ENCODE assay signal across 23 cellular contexts in the genomic region with DNA sequence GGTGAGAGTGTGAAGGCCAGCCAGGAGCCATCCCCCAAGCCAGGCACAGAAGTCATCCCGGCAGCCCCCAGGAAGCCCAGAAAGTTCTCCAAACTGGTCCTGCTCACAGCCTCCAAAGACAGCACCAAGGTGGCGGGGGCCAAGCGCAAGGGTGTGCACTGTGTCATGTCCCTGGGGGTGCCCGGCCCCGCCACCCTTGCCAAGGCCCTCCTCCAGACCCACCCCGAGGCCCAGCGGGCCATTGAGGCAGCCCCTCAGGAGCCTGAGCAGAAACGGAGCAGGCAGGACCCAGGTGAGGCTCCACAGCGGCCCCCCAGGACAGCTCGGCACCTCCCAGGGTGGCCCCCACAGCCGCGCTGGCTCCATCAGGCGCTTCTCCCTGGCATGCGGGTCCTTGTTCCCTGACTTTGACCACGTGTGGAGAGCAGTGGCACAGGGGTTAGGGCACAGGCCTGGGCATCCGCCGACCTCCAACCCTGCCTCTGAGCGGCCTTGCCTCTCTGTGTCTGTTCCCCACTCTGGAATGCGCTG. TPM values are rescaled to one million over a fixed set of nuclear protein-coding genes. Genes with fewer than 3 reads are reported as not detected.
"Had no signal": no experiment of that assay in that cellular context is flagged by ENCODE, and none has a peak within 500 bp of the region (broad histone marks: within the 10 kb centered on the region; RNA-seq: fewer than 3 reads in every experiment).

No MANE protein-coding gene starts in this region.

- H3K27ac ChIP-seq: cardiac muscle cell, dorsolateral prefrontal cortex, left lung, psoas muscle, stomach had no signal

- H3K4me3 Mint-ChIP-seq: activated CD4-positive, alpha-beta memory T cell treated with anti-CD3 and anti-CD28 coated beads for 36 hours; activated naive CD8-positive, alpha-beta T cell treated with anti-CD3 and anti-CD28 coated beads for 36 hours; activated T-helper 17 cell treated with anti-CD3 and anti-CD28 coated beads, Interleukin-2, amount 50 U/mL, for 72 hours; neural crest cell; type B pancreatic cell; WTC11 had no signal

- H3K4me3 ChIP-seq: cardiac muscle cell, dorsolateral prefrontal cortex, left lung, psoas muscle, stomach had no signal

- H3K27ac Mint-ChIP-seq: activated CD4-positive, alpha-beta memory T cell treated with anti-CD3 and anti-CD28 coated beads for 36 hours; activated naive CD8-positive, alpha-beta T cell treated with anti-CD3 and anti-CD28 coated beads for 36 hours; activated T-helper 17 cell treated with anti-CD3 and anti-CD28 coated beads, Interleukin-2, amount 50 U/mL, for 72 hours; type B pancreatic cell; WTC11 had no signal

- H3K27me3 Mint-ChIP-seq: activated CD4-positive, alpha-beta memory T cell treated with anti-CD3 and anti-CD28 coated beads for 36 hours; activated naive CD8-positive, alpha-beta T cell treated with anti-CD3 and anti-CD28 coated beads for 36 hours; activated T-helper 17 cell treated with anti-CD3 and anti-CD28 coated beads, Interleukin-2, amount 50 U/mL, for 72 hours; type B pancreatic cell had no signal

- H3K9me3 Mint-ChIP-seq: activated CD4-positive, alpha-beta memory T cell treated with anti-CD3 and anti-CD28 coated beads for 36 hours; activated naive CD8-positive, alpha-beta T cell treated with anti-CD3 and anti-CD28 coated beads for 36 hours; activated T-helper 17 cell treated with anti-CD3 and anti-CD28 coated beads, Interleukin-2, amount 50 U/mL, for 72 hours; neural crest cell; type B pancreatic cell; WTC11 had no signal

- H3K9me3 ChIP-seq: left lung, psoas muscle, stomach had no signal

- H3K36me3 Mint-ChIP-seq: activated CD4-positive, alpha-beta memory T cell treated with anti-CD3 and anti-CD28 coated beads for 36 hours; activated naive CD8-positive, alpha-beta T cell treated with anti-CD3 and anti-CD28 coated beads for 36 hours; type B pancreatic cell; WTC11 had no signal

- DNase-seq: activated CD4-positive, alpha-beta memory T cell treated with anti-CD3 and anti-CD28 coated beads for 36 hours; activated CD4-positive, alpha-beta T cell treated with anti-CD3 and anti-CD28 coated beads for 4 hours; activated naive CD4-positive, alpha-beta T cell; activated naive CD8-positive, alpha-beta T cell treated with anti-CD3 and anti-CD28 coated beads for 36 hours; amniotic stem cell; dorsolateral prefrontal cortex; foreskin melanocyte; left lung; stimulated activated CD4-positive, alpha-beta T cell treated with anti-CD3 and anti-CD28 coated beads, Interleukin-2, amount 100 ng/mL, for 24 hours; stomach; SW 1271; T-helper 2 cell had no signal

- H3K36me3 ChIP-seq: cardiac muscle cell had no signal

- H3K27me3 ChIP-seq: cardiac muscle cell, dorsolateral prefrontal cortex, left lung, stomach had no signal

- ATAC-seq: activated T-helper 17 cell treated with anti-CD3 and anti-CD28 coated beads, Interleukin-2, amount 50 U/mL, for 72 hours; left lung; psoas muscle; right cardiac atrium had no signal

- H3K4me1 Mint-ChIP-seq: activated naive CD8-positive, alpha-beta T cell treated with anti-CD3 and anti-CD28 coated beads for 36 hours; activated T-helper 17 cell treated with anti-CD3 and anti-CD28 coated beads, Interleukin-2, amount 50 U/mL, for 72 hours; WTC11 had no signal

- H3K4me1 ChIP-seq: left lung, psoas muscle, stomach had no signal

RNA-seq across cellular contexts. Expression of a gene that starts 38.6 kb away (rescaled TPM):
- total RNA-seq: activated naive CD8-positive, alpha-beta T cell treated with anti-CD3 and anti-CD28 coated beads for 36 hours; cardiac muscle cell; neural crest cell; osteocyte; right cardiac atrium; skeletal muscle tissue; temporal lobe had no signal
- polyA plus RNA-seq: cardiac muscle cell, fibroblast of lung, right cardiac atrium had no signal
